Comparison of ENCODE assay signal across 1 cellular context in genomic region chr7:22147113-22147512, GRCh38.
TF ChIP-seq lines count a peak whose summit lies in the region.

No MANE protein-coding gene starts in this region.

TF ChIP-seq in SK-N-SH treated with all-trans-retinoic acid at 6 μM for 48 hours, 23 proteins besides CTCF, POLR2A, EP300 and RAD21 (continued from another document):
- no peak for TF ChIP-seq SNAI2 (CRISPR knock-in tag; IDR thresholded peaks at IDR 0.05)
- TF ChIP-seq ESRRG (CRISPR knock-in tag; IDR thresholded peaks at IDR 0.05): no peak
- TF ChIP-seq POU6F1 (CRISPR knock-in tag; IDR thresholded peaks at IDR 0.05; ENCODE audit: borderline replicate concordance, low read depth): no peak
- no peak for TF ChIP-seq ZFP3 (CRISPR knock-in tag; IDR thresholded peaks at IDR 0.05)
